1 cellular context compared by ENCODE assay signal in genomic region chr1:28648493-28649238, GRCh38.
TF ChIP-seq lines count a peak whose summit lies in the region.

RNU11 (plus strand) TSS chr1:28648600.

TF ChIP-seq in HepG2, 621 proteins besides CTCF, POLR2A, EP300 and RAD21 (continued from another document and continues in another):
- peak; percentile 47; the same call in 1 of the 2 replicates for TF ChIP-seq SAFB2 (CRISPR knock-in tag; IDR thresholded peaks at IDR 0.05; ENCODE audit: borderline replicate concordance, low read depth)
- TF ChIP-seq THAP8 (CRISPR knock-in tag; IDR thresholded peaks at IDR 0.05; ENCODE audit: borderline replicate concordance), result no peak
- TF ChIP-seq POLR2AphosphoS5 (IDR thresholded peaks at IDR 0.05; ENCODE audit: low read depth, low read length), result peak; percentile 100
- peak; percentile 69; the same call in 1 of the 2 replicates for TF ChIP-seq TP53 (CRISPR knock-in tag; conservative IDR thresholded peaks at IDR 0.05)
- 0 out of 2 replicates have a peak, but pooled peaks have one; percentile 38 for TF ChIP-seq KLF12 (CRISPR knock-in tag; IDR thresholded peaks at IDR 0.05; ENCODE audit: borderline replicate concordance)
- peak; percentile 85 for TF ChIP-seq RXRB (CRISPR knock-in tag; IDR thresholded peaks at IDR 0.05; ENCODE audit: borderline replicate concordance)
- peak; percentile 78 for TF ChIP-seq ZMAT3 (CRISPR knock-in tag; conservative IDR thresholded peaks at IDR 0.05)
- no peak for TF ChIP-seq ADNP (CRISPR knock-in tag; IDR thresholded peaks at IDR 0.05)
- TF ChIP-seq ZNF75D (CRISPR knock-in tag; IDR thresholded peaks at IDR 0.05; ENCODE audit: borderline replicate concordance), result no peak
- TF ChIP-seq HINFP (CRISPR knock-in tag; IDR thresholded peaks at IDR 0.05; ENCODE audit: low read depth), result peak; percentile 51; the same call in 1 of the 2 replicates
- TF ChIP-seq IRF9 (CRISPR knock-in tag; IDR thresholded peaks at IDR 0.05; ENCODE audit: borderline replicate concordance), result peak; percentile 21; the same call in 1 of the 2 replicates
- 0 out of 2 replicates have a peak, but pooled peaks have one; percentile 66 for TF ChIP-seq ZNF879 (CRISPR knock-in tag; IDR thresholded peaks at IDR 0.05)
- peak; percentile 64; the same call in 1 of the 2 replicates for TF ChIP-seq ZBTB4 (CRISPR knock-in tag; IDR thresholded peaks at IDR 0.05; ENCODE audit: borderline replicate concordance)
- TF ChIP-seq ZNF747 (CRISPR knock-in tag; IDR thresholded peaks at IDR 0.05; ENCODE audit: borderline replicate concordance), result peak; percentile 63
- peak; percentile 73; the same call in 1 of the 2 replicates for TF ChIP-seq ZBTB21 (CRISPR knock-in tag; IDR thresholded peaks at IDR 0.05)
- peak; percentile 94 for TF ChIP-seq PHF21A (CRISPR knock-in tag; IDR thresholded peaks at IDR 0.05)
- TF ChIP-seq JUND (CRISPR knock-in tag; IDR thresholded peaks at IDR 0.05), result peak; percentile 74
- TF ChIP-seq HMGXB3 (CRISPR knock-in tag; IDR thresholded peaks at IDR 0.05; ENCODE audit: borderline replicate concordance), result peak; percentile 76; the same call in 1 of the 2 replicates
- TF ChIP-seq ZSCAN12 (CRISPR knock-in tag; IDR thresholded peaks at IDR 0.05), result no peak; the same call in 1 of the 2 replicates
- TF ChIP-seq NCOR1 (IDR thresholded peaks at IDR 0.05; ENCODE audit: borderline replicate concordance, low read length), result peak; percentile 69; the same call in 1 of the 2 replicates
- no peak for TF ChIP-seq CEBPB (IDR thresholded peaks at IDR 0.05; ENCODE audit: borderline replicate concordance, low read depth, low read length)
- peak; percentile 88 for TF ChIP-seq LCORL (IDR thresholded peaks at IDR 0.05)
- no peak for TF ChIP-seq LCORL (CRISPR knock-in tag; IDR thresholded peaks at IDR 0.05)
- TF ChIP-seq CEBPG (CRISPR knock-in tag; IDR thresholded peaks at IDR 0.05), result peak; percentile 67
- TF ChIP-seq PITX1 (CRISPR knock-in tag; IDR thresholded peaks at IDR 0.05), result no peak; the same call in 1 of the 2 replicates
- TF ChIP-seq NFRKB (IDR thresholded peaks at IDR 0.05), result no peak
- peak; percentile 76 for TF ChIP-seq SOX5 (CRISPR knock-in tag; IDR thresholded peaks at IDR 0.05; ENCODE audit: borderline replicate concordance)
- no peak for TF ChIP-seq SOX6 (IDR thresholded peaks at IDR 0.05)
- peak; percentile 84 for TF ChIP-seq SOX6 (CRISPR knock-in tag; IDR thresholded peaks at IDR 0.05)
- TF ChIP-seq HDAC2 (CRISPR knock-in tag; IDR thresholded peaks at IDR 0.05), result peak; percentile 78
- TF ChIP-seq UBTF (CRISPR knock-in tag; IDR thresholded peaks at IDR 0.05), result peak; percentile 79
- no peak for TF ChIP-seq THYN1 (CRISPR knock-in tag; IDR thresholded peaks at IDR 0.05; ENCODE audit: borderline replicate concordance, low read depth)
- TF ChIP-seq SMYD3 (CRISPR knock-in tag; IDR thresholded peaks at IDR 0.05), result peak; percentile 95
- peak; percentile 83; the same call in 1 of the 2 replicates for TF ChIP-seq ZNF543 (CRISPR knock-in tag; IDR thresholded peaks at IDR 0.05)
- TF ChIP-seq ZBTB8A (CRISPR knock-in tag; IDR thresholded peaks at IDR 0.05; ENCODE audit: borderline replicate concordance, low read depth), result 0 out of 2 replicates have a peak, but pooled peaks have one; percentile 79
- peak; percentile 93; the same call in 1 of the 2 replicates for TF ChIP-seq KLF6 (CRISPR knock-in tag; IDR thresholded peaks at IDR 0.05)
- peak; percentile 93 for TF ChIP-seq RBFOX2 (IDR thresholded peaks at IDR 0.05; ENCODE audit: low read depth, low read length)
- peak; percentile 80 for TF ChIP-seq TBX2 (CRISPR knock-in tag; IDR thresholded peaks at IDR 0.05; ENCODE audit: borderline replicate concordance)
- no peak for TF ChIP-seq HNRNPL (IDR thresholded peaks at IDR 0.05; ENCODE audit: low read depth, low read length)
- peak; percentile 19; the same call in 1 of the 2 replicates for TF ChIP-seq ZNF451 (CRISPR knock-in tag; IDR thresholded peaks at IDR 0.05)
- TF ChIP-seq ZNF510 (CRISPR knock-in tag; IDR thresholded peaks at IDR 0.05; ENCODE audit: low read depth), result peak; percentile 86; the same call in 1 of the 2 replicates
- TF ChIP-seq TERF1 (CRISPR knock-in tag; IDR thresholded peaks at IDR 0.05), result no peak
- TF ChIP-seq ATRX (CRISPR knock-in tag; IDR thresholded peaks at IDR 0.05; ENCODE audit: borderline replicate concordance), result no peak
- TF ChIP-seq ZNF18 (CRISPR knock-in tag; IDR thresholded peaks at IDR 0.05; ENCODE audit: insufficient replicate concordance), result peak; percentile 53
- peak; percentile 15 for TF ChIP-seq THAP9 (CRISPR knock-in tag; IDR thresholded peaks at IDR 0.05; ENCODE audit: borderline replicate concordance)
